8 cellular contexts compared by ENCODE assay signal in the genomic region with DNA sequence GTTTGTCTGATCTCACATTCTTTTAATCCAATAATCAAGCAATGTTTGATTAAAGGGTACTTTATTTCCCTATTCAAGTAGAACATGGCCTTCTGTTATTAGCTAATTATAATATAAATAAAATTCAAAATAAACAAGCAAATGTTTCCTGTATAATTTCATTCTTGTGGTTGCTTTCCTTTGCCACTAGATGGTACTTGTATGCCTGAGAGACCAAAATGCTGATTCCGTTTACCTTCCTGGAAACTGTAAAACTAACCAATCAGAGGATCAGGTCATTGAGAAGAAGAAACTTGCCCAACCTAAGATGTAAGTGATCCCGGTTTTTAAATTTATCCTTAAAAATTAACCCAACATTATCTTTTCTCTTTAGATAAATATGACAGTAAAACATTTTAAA. TPM values are rescaled to one million over a fixed set of nuclear protein-coding genes. Genes with fewer than 3 reads are reported as not detected.
A peak's percentile ranks its signal among the peaks of the same experiment; 100 is the strongest.
DNase-seq lines count a peak whose midpoint lies in the region; ATAC-seq, FAIRE-seq and TF ChIP-seq lines count a peak whose summit lies in the region.

No MANE protein-coding gene starts in this region.

- no peaks in the 10 kb centered on the region for H3K9me3 Mint-ChIP-seq in astrocyte (ENCODE audit: unreplicated experiment)

- no peak for TF ChIP-seq EP300 in ovary (IDR thresholded peaks at IDR 0.05)

- no peaks in the 10 kb centered on the region for H3K4me1 ChIP-seq in astrocyte (ENCODE audit: insufficient read depth, low read length)
- H3K4me1 ChIP-seq in right lobe of liver: no peaks in the 10 kb centered on the region
- no peaks in the 10 kb centered on the region for H3K4me1 ChIP-seq in ovary (ENCODE audit: insufficient read depth)

- H3K36me3 Mint-ChIP-seq in astrocyte (ENCODE audit: low read depth, unreplicated experiment): no peaks in the 10 kb centered on the region

- H3K4me2 ChIP-seq in astrocyte (ENCODE audit: low read length): no peak overlapping the region

- H3K79me2 ChIP-seq in astrocyte (ENCODE audit: insufficient read depth, low read length): no peaks in the 10 kb centered on the region

- H3K4me1 Mint-ChIP-seq in astrocyte (ENCODE audit: low read depth, unreplicated experiment): no peaks in the 10 kb centered on the region

- TF ChIP-seq CTCF in astrocyte (IDR thresholded peaks at IDR 0.05; ENCODE audit: insufficient read depth, low read depth, low read length) (peak; percentile 22), right lobe of liver (IDR thresholded peaks at IDR 0.05) (peak; percentile 57 to 66 (median 58)), ovary (IDR thresholded peaks at IDR 0.05) (peak in 1 of 3 donors; percentile 19)

- no peak overlapping the region for H2AFZ ChIP-seq in astrocyte (ENCODE audit: low read depth, low read length)

- ATAC-seq in right lobe of liver (peak; percentile 74 to 81 (median 76)), GM18519 (IDR thresholded peaks at IDR 0.05; ENCODE audit: low FRiP score, unreplicated experiment) (no peak)

- H3K9me3 ChIP-seq in astrocyte (ENCODE audit: insufficient read depth, low read depth, low read length) (no peaks in the 10 kb centered on the region), right lobe of liver (no peaks in the 10 kb centered on the region), ovary (no peaks in the 10 kb centered on the region)

- TF ChIP-seq POLR2A in right lobe of liver (IDR thresholded peaks at IDR 0.05) (no peak), ovary (IDR thresholded peaks at IDR 0.05) (no peak)

- intact Hi-C loops in right lobe of liver (cut with DNase I): no loop called here
- intact Hi-C loops in ovary (cut with DNase I): loop anchor here in 1 of 4 donors (10.0 kb wide), 1 partner anchor 190 kb away; no protein-coding TSS in a partner anchor

- H3K9ac ChIP-seq in astrocyte (ENCODE audit: low read length): no peak overlapping the region

- peaks cover 4% of the 10 kb centered on the region for H3K27me3 Mint-ChIP-seq in astrocyte (ENCODE audit: low read depth, unreplicated experiment)

- H3K27me3 ChIP-seq in astrocyte (ENCODE audit: insufficient read depth, low read length): no peaks in the 10 kb centered on the region
- H3K27me3 ChIP-seq in right lobe of liver: no peaks in the 10 kb centered on the region
- H3K27me3 ChIP-seq in ovary: no peaks in the 10 kb centered on the region

- WGBS in right lobe of liver (ENCODE audit: insufficient coverage, low coverage, low lambda C conversion rate, missing lambda C conversion rate): 7% methylated on average over 2 of the region's 2 CpGs
- 8 to 16% (median 9%) methylated on average over 2 of the region's 2 CpGs for WGBS in ovary, 3 donors

- DNase-seq in EL (peak; percentile 22), HT1080 (ENCODE audit: low read depth) (peak; percentile 41), astrocyte (ENCODE audit: low read depth) (peak; percentile 35), right lobe of liver (no peak), ovary (no peak), DMS153 treated with DMSO at 0.1 percent for 48 hours (lab: John Stamatoyannopoulos, UW; ENCODE audit: unreplicated experiment) (no peak), NCI-H2107 (lab: John Stamatoyannopoulos, UW) (no peak)

- H3K36me3 ChIP-seq in astrocyte (ENCODE audit: insufficient read depth, low read length) (no peaks in the 10 kb centered on the region), right lobe of liver (no peaks in the 10 kb centered on the region), ovary (no peaks in the 10 kb centered on the region)

- no peak overlapping the region for H3K4me3 Mint-ChIP-seq in astrocyte (ENCODE audit: unreplicated experiment)

- H3K4me3 ChIP-seq in astrocyte (ENCODE audit: insufficient read depth, low read depth, low read length) (no peak overlapping the region), right lobe of liver (no peak overlapping the region), ovary (no peak overlapping the region)

- no peaks in the 10 kb centered on the region for H4K20me1 ChIP-seq in astrocyte (ENCODE audit: insufficient read depth, low read length)

- FAIRE-seq in astrocyte (lab: Jason Lieb, UNC): no peak

- H3K27ac ChIP-seq in astrocyte (ENCODE audit: low read depth, low read length) (no peak overlapping the region), right lobe of liver (no peak overlapping the region), ovary (no peak overlapping the region)

- no peak overlapping the region for H3K27ac Mint-ChIP-seq in astrocyte (ENCODE audit: unreplicated experiment)

RNA-seq across cellular contexts. Expression of a gene that starts 8.1 kb away (rescaled TPM):
- total RNA-seq in HT1080 (2014; rRNA removed; shearing (Covaris generic)): 0.64 and 1.1 TPM in 2 replicates
- polyA plus RNA-seq in HT1080 (2015; cell fraction: cytosol; rRNA removed): 1.2 and 1.9 TPM in 2 replicates
- 13.4 and 13.7 TPM in 2 replicates for polyA plus RNA-seq in HT1080 (2015; cell fraction: nucleus; rRNA removed)
- 2.6 and 3.6 TPM in 2 replicates for total RNA-seq in astrocyte
- total RNA-seq in right lobe of liver: 10 to 100 TPM; 34.5 to 58.2 (median 46.7) TPM
- total RNA-seq in ovary: 10 to 100 TPM; 13.6 to 34.1 (median 23.7) TPM
- polyA plus RNA-seq in ovary: 10 to 100 TPM in 1 of 2 donors, 1 to 10 TPM in 1; 8.3 to 31.4 TPM

Comparison
In these comparisons a context has a peak if more than half of its experiments do, and no peak if none do; other contexts are left out.
1. DNase-seq: peak in EL (single experiment), HT1080 (single experiment) and astrocyte (single experiment); none in right lobe of liver (0 of 3), ovary (0 of 5), DMS153 treated with DMSO at 0.1 percent for 48 hours (single experiment) and NCI-H2107 (single experiment).